Comparison of ENCODE assay signal across 11 cellular contexts in the genomic region with DNA sequence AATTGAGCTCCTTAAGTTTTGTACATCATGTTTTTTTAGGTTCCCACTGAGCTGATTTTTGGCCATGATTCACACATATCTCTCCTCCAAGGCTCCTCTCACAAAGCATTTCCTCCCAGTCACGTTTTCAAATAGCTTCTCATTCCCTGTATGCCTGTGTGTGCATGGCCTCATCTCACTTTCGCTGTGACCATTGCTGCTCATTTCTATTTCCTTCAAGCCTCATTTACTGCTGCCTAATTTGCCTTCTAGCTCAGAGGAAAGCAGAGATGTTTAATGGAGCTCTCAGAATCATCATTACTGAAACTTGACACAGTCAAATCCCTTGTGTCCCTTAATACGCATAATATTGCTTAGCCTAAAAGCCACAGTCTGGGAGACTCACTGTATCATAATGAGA.
DNase-seq lines count a peak whose midpoint lies in the region; ATAC-seq and TF ChIP-seq lines count a peak whose summit lies in the region.
"Had no signal": no experiment of that assay in that cellular context is flagged by ENCODE, and none has a peak within 500 bp of the region (broad histone marks: within the 10 kb centered on the region; RNA-seq: fewer than 3 reads in every experiment).

No MANE protein-coding gene starts in this region.

- H3K27ac Mint-ChIP-seq in CD14-positive monocyte: peak overlapping the region in 4 of 7 donors; percentile 35 to 89 (median 80)

- H3K4me1 ChIP-seq in sigmoid colon: peaks cover 0 to 20% (median 12%) of the 10 kb centered on the region in 4 donors

- in situ Hi-C loops in astrocyte of the spinal cord (cut with HindIII; ENCODE audit: low sequenced_read_pairs): no loop called here

- H3K4me1 Mint-ChIP-seq in CD14-positive monocyte: peaks cover 54% of the 10 kb centered on the region

- TF ChIP-seq CTCF in CD14-positive monocyte (IDR thresholded peaks at IDR 0.05) (no peak), astrocyte of the spinal cord (IDR thresholded peaks at IDR 0.05; ENCODE audit: low read depth, low read length) (no peak), sigmoid colon (IDR thresholded peaks at IDR 0.05) (no peak)

- H3K36me3 Mint-ChIP-seq in CD14-positive monocyte: no peaks in the 10 kb centered on the region

- H3K27ac ChIP-seq in sigmoid colon: no peak overlapping the region

- ATAC-seq in GM19023 (IDR thresholded peaks at IDR 0.05; ENCODE audit: unreplicated experiment) (peak; percentile 66), HG03045 (IDR thresholded peaks at IDR 0.05; ENCODE audit: unreplicated experiment) (peak; percentile 63), HG03175 (IDR thresholded peaks at IDR 0.05; ENCODE audit: unreplicated experiment) (no peak)
- ATAC-seq: HCT116, sciatic nerve had no signal

- H3K9me3 ChIP-seq in sigmoid colon: no peaks in the 10 kb centered on the region

- no peak overlapping the region for H3K4me3 Mint-ChIP-seq in CD14-positive monocyte

- 70 to 86% methylated on average over 3 of the region's 3 CpGs for WGBS in sigmoid colon, 2 donors

- no peak for TF ChIP-seq EP300 in sigmoid colon (IDR thresholded peaks at IDR 0.05)

- no peak for TF ChIP-seq POLR2A in sigmoid colon (IDR thresholded peaks at IDR 0.05)

- no peak for DNase-seq in CD14-positive monocyte (ENCODE audit: low spot score)
- peak; percentile 48 for DNase-seq in astrocyte of the spinal cord (ENCODE audit: low read depth, low spot score)
- no peak for DNase-seq in SIG-M5 (lab: John Stamatoyannopoulos, UW)
- no peak for DNase-seq in CD1c-positive myeloid dendritic cell (ENCODE audit: extremely low spot score)
- no peak for DNase-seq in sigmoid colon
- DNase-seq: NCI-H2081 had no signal

- no peaks in the 10 kb centered on the region for H3K27me3 Mint-ChIP-seq in CD14-positive monocyte (ENCODE audit: low read depth in 3 of 3)

- no peaks in the 10 kb centered on the region for H3K36me3 ChIP-seq in sigmoid colon

- H3K27me3 ChIP-seq in sigmoid colon: no peaks in the 10 kb centered on the region

- no peak overlapping the region for H3K4me3 ChIP-seq in astrocyte of the spinal cord (ENCODE audit: low read depth, low read length)
- H3K4me3 ChIP-seq in sigmoid colon: no peak overlapping the region

- no peaks in the 10 kb centered on the region for H3K9me3 Mint-ChIP-seq in CD14-positive monocyte

- intact Hi-C loops in CD14-positive monocyte (cut with micrococcal nuclease): loop anchor here in 1 of 2 donors (5.0 to 10.0 kb wide), 2 partner anchors 36 to 284 kb away; no protein-coding TSS in a partner anchor
- intact Hi-C loops in sigmoid colon (cut with DNase I): no loop called here
